Comparison of ENCODE assay signal across 11 cellular contexts in the genomic region with DNA sequence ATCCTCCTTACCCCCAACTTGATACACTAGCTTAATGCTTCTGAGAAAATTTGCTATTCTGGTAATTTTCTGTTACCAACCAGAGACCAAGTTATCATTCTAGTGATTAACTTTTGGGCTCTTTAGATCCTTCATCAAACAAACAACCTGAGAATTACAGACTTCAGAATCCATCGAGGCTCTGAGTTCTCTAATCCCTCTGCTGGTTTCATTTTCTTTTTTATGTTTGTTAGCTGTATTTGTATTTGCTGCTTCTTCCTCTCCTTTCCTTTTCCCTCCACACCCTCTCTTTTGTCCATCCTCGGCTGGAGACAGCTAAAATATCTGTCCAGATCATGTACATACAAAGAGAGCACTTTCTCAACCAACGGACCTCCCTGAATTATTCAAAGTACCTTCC.
DNase-seq lines count a peak whose midpoint lies in the region; ATAC-seq and TF ChIP-seq lines count a peak whose summit lies in the region.
"Had no signal": no experiment of that assay in that cellular context is flagged by ENCODE, and none has a peak within 500 bp of the region (broad histone marks: within the 10 kb centered on the region; RNA-seq: fewer than 3 reads in every experiment).

No MANE protein-coding gene starts in this region.

- intact Hi-C loops in activated naive CD4-positive, alpha-beta T cell treated with anti-CD3 and anti-CD28 coated beads for 36 hours (cut with micrococcal nuclease): loop anchor here (1.0 kb wide), 1 partner anchor 8 kb away; no protein-coding TSS in a partner anchor
- intact Hi-C loops in left colon (cut with DNase I, micrococcal nuclease): no loop called here

- no peak overlapping the region for H3K27ac ChIP-seq in thoracic aorta

- H3K9me3 ChIP-seq in thoracic aorta: no peaks in the 10 kb centered on the region
- H3K9me3 ChIP-seq: BE2C had no signal

- no peaks in the 10 kb centered on the region for H3K27me3 Mint-ChIP-seq in activated naive CD4-positive, alpha-beta T cell treated with anti-CD3 and anti-CD28 coated beads for 36 hours (ENCODE audit: low read depth)
- H3K27me3 Mint-ChIP-seq in T-cell: no peaks in the 10 kb centered on the region

- TF ChIP-seq CTCF in fibroblast of villous mesenchyme (IDR thresholded peaks at IDR 0.05; ENCODE audit: insufficient read depth, low read depth, low read length) (no peak), thoracic aorta (IDR thresholded peaks at IDR 0.05) (no peak)

- H3K4me1 Mint-ChIP-seq in activated naive CD4-positive, alpha-beta T cell treated with anti-CD3 and anti-CD28 coated beads for 36 hours (ENCODE audit: low read depth): peaks cover 44% of the 10 kb centered on the region
- peaks cover 67 to 73% (median 71%) of the 10 kb centered on the region in 3 donors for H3K4me1 Mint-ChIP-seq in T-cell

- no peaks in the 10 kb centered on the region for H3K36me3 ChIP-seq in thoracic aorta
- H3K36me3 ChIP-seq: BE2C had no signal

- no peak for DNase-seq in activated naive CD4-positive, alpha-beta T cell treated with anti-CD3 and anti-CD28 coated beads for 36 hours
- DNase-seq in activated naive CD4-positive, alpha-beta T cell treated with anti-CD3 and anti-CD28 coated beads, Interleukin-2, amount 50 U/mL, for 16 hours: no peak
- no peak for DNase-seq in T-cell
- DNase-seq in fibroblast of villous mesenchyme (ENCODE audit: low read depth): no peak
- DNase-seq in thoracic aorta (ENCODE audit: low spot score): no peak
- DNase-seq in left colon: no peak
- no peak for DNase-seq in AG08396 (ENCODE audit: low spot score)
- DNase-seq in stimulated activated CD4-positive, alpha-beta T cell treated with anti-CD3 and anti-CD28 coated beads, Interleukin-2, amount 100 ng/mL, for 24 hours: no peak
- DNase-seq: BE2C; left ventricle myocardium superior; stimulated activated CD4-positive, alpha-beta T cell treated with anti-CD3 and anti-CD28 coated beads, Interleukin-4, amount 100 ng/mL, for 24 hours had no signal

- H3K36me3 Mint-ChIP-seq in activated naive CD4-positive, alpha-beta T cell treated with anti-CD3 and anti-CD28 coated beads for 36 hours (ENCODE audit: low read depth): peaks cover 5% of the 10 kb centered on the region
- no peaks in the 10 kb centered on the region for H3K36me3 Mint-ChIP-seq in T-cell

- H3K4me1 ChIP-seq in thoracic aorta (ENCODE audit: control insufficient read depth in 1 of 2, low read depth in 2 of 2): no peaks in the 10 kb centered on the region
- H3K4me1 ChIP-seq: BE2C had no signal

- H3K4me3 Mint-ChIP-seq in activated naive CD4-positive, alpha-beta T cell treated with anti-CD3 and anti-CD28 coated beads for 36 hours: peak overlapping the region; percentile 78
- H3K4me3 Mint-ChIP-seq in T-cell: peak overlapping the region; percentile 76 to 82 (median 79)

- no peaks in the 10 kb centered on the region for H3K27me3 ChIP-seq in thoracic aorta (replicated peaks; ENCODE audit: insufficient read depth)
- H3K27me3 ChIP-seq: BE2C had no signal

- H3K9me3 Mint-ChIP-seq in activated naive CD4-positive, alpha-beta T cell treated with anti-CD3 and anti-CD28 coated beads for 36 hours: no peaks in the 10 kb centered on the region
- no peaks in the 10 kb centered on the region for H3K9me3 Mint-ChIP-seq in T-cell

- H3K27ac Mint-ChIP-seq in activated naive CD4-positive, alpha-beta T cell treated with anti-CD3 and anti-CD28 coated beads for 36 hours: peak overlapping the region; percentile 85
- H3K27ac Mint-ChIP-seq in T-cell: peak overlapping the region; percentile 90 to 100

- H3K4me3 ChIP-seq in fibroblast of villous mesenchyme (ENCODE audit: low read depth, low read length): peak overlapping the region; percentile 27
- peak overlapping the region; percentile 48 for H3K4me3 ChIP-seq in thoracic aorta

- CTCF ChIA-PET in activated naive CD4-positive, alpha-beta T cell treated with anti-CD3 and anti-CD28 coated beads for 36 hours (lab: Charles Lee): interaction anchor here (0.5 to 10.1 kb wide), 8 partner anchors 8 to 261 kb away, joined by 3 to 110 read pairs (median 4); no protein-coding TSS in a partner anchor
- CTCF ChIA-PET in T-cell (lab: Charles Lee): interaction anchor here in 1 of 2 donors (0.8 to 5.6 kb wide), 5 partner anchors 7 to 37 kb away, joined by 3 to 37 read pairs (median 9); no protein-coding TSS in a partner anchor

- POLR2A ChIA-PET in T-cell (lab: Charles Lee): interaction anchor here (0.6 to 1.3 kb wide), 4 partner anchors 8 to 996 kb away, joined by 3 to 5 read pairs (median 4); no protein-coding TSS in a partner anchor

- ATAC-seq in T-cell (replicated peaks in 1 of 4) (peak in 1 of 4 experiments; percentile 19), thoracic aorta (ENCODE audit: insufficient number of reproducible peaks, low FRiP score, low read depth) (no peak), left colon (no peak)
- ATAC-seq: left ventricle myocardium superior had no signal
